In the genomic region with DNA sequence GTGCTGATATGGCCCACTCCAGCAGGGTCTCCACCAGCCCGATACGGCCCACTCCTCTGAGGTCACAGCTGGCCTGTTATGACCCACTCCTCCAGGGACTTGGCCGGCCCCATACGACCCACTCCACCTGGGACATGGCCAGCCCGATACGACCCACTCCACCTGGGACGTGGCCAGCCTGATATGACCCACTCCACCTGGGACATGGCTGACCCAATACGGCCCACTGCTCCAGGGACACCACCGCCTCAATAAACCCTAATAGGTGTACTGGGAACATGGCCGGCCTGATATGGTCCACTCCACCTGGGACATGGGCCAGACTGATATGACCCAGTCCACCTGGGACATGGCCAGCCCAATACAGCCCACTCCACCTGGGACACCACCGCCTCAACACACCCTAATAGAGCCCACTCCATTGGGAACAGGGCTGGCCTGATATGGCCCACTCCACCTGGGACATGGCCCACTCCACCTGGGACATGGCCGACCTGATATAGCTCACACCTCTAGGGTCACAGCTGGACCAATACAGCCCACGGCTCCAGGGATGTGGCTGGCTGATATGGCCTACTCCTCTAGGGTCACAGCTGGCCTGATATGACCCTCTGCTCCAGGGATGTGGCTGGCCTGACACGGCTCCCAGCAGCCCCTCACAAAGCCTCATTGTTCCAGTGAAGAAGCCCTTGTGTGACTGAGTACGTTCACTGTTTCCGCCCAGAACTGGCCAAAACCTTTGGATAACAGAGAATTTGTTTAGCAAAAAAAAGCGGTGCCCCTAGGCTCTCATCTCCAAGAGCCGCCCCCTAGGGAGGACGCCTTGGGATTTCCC, we compare ENCODE assay signal across 16 cellular contexts.
DNase-seq lines count a peak whose midpoint lies in the region; ATAC-seq and TF ChIP-seq lines count a peak whose summit lies in the region.
"Had no signal": no experiment of that assay in that cellular context is flagged by ENCODE, and none has a peak within 500 bp of the region (broad histone marks: within the 10 kb centered on the region; RNA-seq: fewer than 3 reads in every experiment).

No MANE protein-coding gene starts in this region.

- H3K4me3 Mint-ChIP-seq in chondrocyte (ENCODE audit: unreplicated experiment): no peak overlapping the region
- H3K4me3 Mint-ChIP-seq: mesothelial cell of epicardium had no signal

- H3K4me3 ChIP-seq in right lobe of liver: no peak overlapping the region
- H3K4me3 ChIP-seq in stomach: no peak overlapping the region
- H3K4me3 ChIP-seq in H7 (ENCODE audit: insufficient read depth, low read depth, low read length): no peak overlapping the region
- H3K4me3 ChIP-seq: SK-N-MC had no signal

- TF ChIP-seq EP300 in stomach (IDR thresholded peaks at IDR 0.05): no peak

- no peaks in the 10 kb centered on the region for H3K27me3 Mint-ChIP-seq in chondrocyte (ENCODE audit: low read depth)
- H3K27me3 Mint-ChIP-seq: CD8-positive, alpha-beta memory T cell had no signal

- DNase-seq in COLO829 (ENCODE audit: low spot score) (peak; percentile 96), chondrocyte (ENCODE audit: low spot score) (peak; percentile 72), right lobe of liver (peak; percentile 10 to 50 (median 42)), stomach (peak; percentile 20), MV-4-11 (lab: John Stamatoyannopoulos, UW) (no peak), H7 (no peak)
- DNase-seq: activated CD8-positive, alpha-beta memory T cell treated with anti-CD3 and anti-CD28 coated beads for 24 hours; GDM1; NCI-H1048; NCI-H226 had no signal

- intact Hi-C loops in right lobe of liver (cut with DNase I): no loop called here
- intact Hi-C loops in stomach (cut with DNase I; ENCODE audit: low total_unique reads): no loop called here

- no peaks in the 10 kb centered on the region for H3K9me3 Mint-ChIP-seq in chondrocyte (ENCODE audit: low read depth)
- H3K9me3 Mint-ChIP-seq: mesothelial cell of epicardium had no signal

- H3K36me3 ChIP-seq in right lobe of liver: peaks cover 0 to 13% (median 3%) of the 10 kb centered on the region in 4 donors
- peaks cover 28 to 75% (median 64%) of the 10 kb centered on the region in 4 donors for H3K36me3 ChIP-seq in stomach
- no peaks in the 10 kb centered on the region; the same call in 1 of the 2 replicates for H3K36me3 ChIP-seq in H7 (replicated peaks; ENCODE audit: control insufficient read depth, insufficient read depth, low read length)

- no peaks in the 10 kb centered on the region for H3K4me1 Mint-ChIP-seq in chondrocyte (ENCODE audit: low read depth)
- H3K4me1 Mint-ChIP-seq: mesothelial cell of epicardium had no signal

- ATAC-seq in right lobe of liver (no peak), GM18502 (IDR thresholded peaks at IDR 0.05; ENCODE audit: poor library complexity, unreplicated experiment) (no peak)
- ATAC-seq: activated naive CD4-positive, alpha-beta T cell treated with anti-CD3 and anti-CD28 coated beads, Interleukin-2, amount 50 U/mL, for 72 hours had no signal

- no peaks in the 10 kb centered on the region for H3K9me3 ChIP-seq in right lobe of liver
- no peaks in the 10 kb centered on the region for H3K9me3 ChIP-seq in stomach

- H3K27ac Mint-ChIP-seq in chondrocyte (ENCODE audit: unreplicated experiment): no peak overlapping the region
- H3K27ac Mint-ChIP-seq: mesothelial cell of epicardium had no signal

- TF ChIP-seq POLR2A in right lobe of liver (IDR thresholded peaks at IDR 0.05): no peak
- no peak for TF ChIP-seq POLR2A in stomach (IDR thresholded peaks at IDR 0.05)

- H3K27me3 ChIP-seq in right lobe of liver (no peaks in the 10 kb centered on the region), stomach (no peaks in the 10 kb centered on the region), H7 (ENCODE audit: control insufficient read depth, insufficient read depth, low read length) (no peaks in the 10 kb centered on the region)

- 69% methylated on average over 9 of the region's 19 CpGs for WGBS in right lobe of liver (ENCODE audit: insufficient coverage, low coverage, low lambda C conversion rate, missing lambda C conversion rate)
- WGBS in stomach, 5 donors: 81 to 95% (median 83%) methylated on average over 12 to 19 of the region's 19 CpGs

- TF ChIP-seq CTCF in chondrocyte (IDR thresholded peaks at IDR 0.05) (no peak), right lobe of liver (IDR thresholded peaks at IDR 0.05) (no peak), stomach (IDR thresholded peaks at IDR 0.05) (no peak)

- no peak overlapping the region for H3K27ac ChIP-seq in right lobe of liver
- H3K27ac ChIP-seq in stomach: no peak overlapping the region
- H3K27ac ChIP-seq: parathyroid adenoma, SK-N-MC had no signal

- H3K36me3 Mint-ChIP-seq in chondrocyte (ENCODE audit: low read depth): peaks cover 11% of the 10 kb centered on the region

- H3K4me1 ChIP-seq in right lobe of liver (no peaks in the 10 kb centered on the region), stomach (peaks cover 9 to 30% (median 21%) of the 10 kb centered on the region in 4 donors)
- H3K4me1 ChIP-seq: parathyroid adenoma had no signal

Comparison
In these comparisons a context has a peak if more than half of its experiments do, and no peak if none do; other contexts are left out.
1. DNase-seq: peak in COLO829 (single experiment), chondrocyte (single experiment), right lobe of liver (3 of 3) and stomach (single experiment); none in MV-4-11 (single experiment) and H7 (single experiment).